7 cellular contexts compared by ENCODE assay signal in the genomic region with DNA sequence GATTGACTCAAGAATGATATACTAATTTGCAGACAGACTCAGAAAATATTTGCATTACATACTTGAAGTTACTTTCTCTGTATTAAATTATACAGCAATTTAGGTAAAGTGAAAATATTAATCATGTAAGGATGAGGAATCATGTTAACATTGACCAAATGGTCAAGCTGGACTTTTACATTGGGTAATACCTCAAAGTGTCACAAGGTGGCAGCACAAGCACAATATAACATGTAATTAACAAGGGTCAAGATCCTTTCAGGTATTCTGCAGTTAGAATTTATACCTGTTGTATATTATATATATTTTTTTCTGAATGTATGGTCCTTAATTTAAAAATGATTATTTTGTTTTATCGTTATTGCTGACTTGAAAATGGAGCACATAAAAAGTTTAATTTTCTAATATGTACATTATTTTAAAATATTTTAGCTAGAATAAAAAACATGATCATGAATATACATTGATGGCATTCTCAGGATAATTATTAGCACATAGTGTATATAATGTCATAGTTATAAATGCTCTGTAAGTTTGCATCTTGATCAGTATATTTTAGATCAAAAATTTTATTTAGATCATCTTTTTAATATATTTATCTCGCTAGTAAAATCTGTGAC. TPM values are rescaled to one million over a fixed set of nuclear protein-coding genes. Genes with fewer than 3 reads are reported as not detected.
A peak's percentile ranks its signal among the peaks of the same experiment; 100 is the strongest.
DNase-seq lines count a peak whose midpoint lies in the region; ATAC-seq, FAIRE-seq and TF ChIP-seq lines count a peak whose summit lies in the region.

No MANE protein-coding gene starts in this region.

- FAIRE-seq in endothelial cell of umbilical vein (lab: Jason Lieb, UNC), result peak; percentile 78

- H3K4me1 ChIP-seq in endothelial cell of umbilical vein (ENCODE audit: control insufficient read depth, extremely low read depth, insufficient read depth, low read length), result no peaks in the 10 kb centered on the region

- H3K27ac ChIP-seq in endothelial cell of umbilical vein (ENCODE audit: insufficient read depth, low read depth, low read length), result no peak overlapping the region

- H3K36me3 ChIP-seq in endothelial cell of umbilical vein (ENCODE audit: control insufficient read depth in 2 of 2, extremely low read depth in 1 of 2, insufficient read depth in 2 of 2, low read length in 2 of 2), result no peaks in the 10 kb centered on the region

- no peaks in the 10 kb centered on the region for H3K9me1 ChIP-seq in endothelial cell of umbilical vein (replicated peaks; ENCODE audit: control insufficient read depth, extremely low read depth, insufficient read depth, low read length)

- H3K4me2 ChIP-seq in endothelial cell of umbilical vein (ENCODE audit: insufficient read depth, low read length), result no peak overlapping the region

- no peak overlapping the region for H2AFZ ChIP-seq in endothelial cell of umbilical vein (ENCODE audit: low read depth, low read length)

- DNase-seq in DMS53 (lab: John Stamatoyannopoulos, UW), result peak; percentile 79
- peak; percentile 32 for DNase-seq in RPMI7951 (ENCODE audit: low read depth)
- DNase-seq in endothelial cell of umbilical vein (ENCODE audit: low read depth, low spot score), result peak; percentile 64
- DNase-seq in osteocyte (ENCODE audit: extremely low spot score, unreplicated experiment), result no peak
- DNase-seq in DMS79 (lab: John Stamatoyannopoulos, UW), result no peak

- dilution Hi-C loops in endothelial cell of umbilical vein (cut with MboI; ENCODE audit: extremely low pct_ligation_motif_present, low sequenced_read_pairs), result no loop called here

- peaks cover 8% of the 10 kb centered on the region for H3K36me3 Mint-ChIP-seq in osteocyte (ENCODE audit: unreplicated experiment)

- H3K9me3 Mint-ChIP-seq in osteocyte (ENCODE audit: unreplicated experiment), result peaks cover 11% of the 10 kb centered on the region

- POLR2A ChIA-PET in endothelial cell of umbilical vein (lab: Charles Lee), result no interaction called here

- TF ChIP-seq CTCF in endothelial cell of umbilical vein (IDR thresholded peaks at IDR 0.05; ENCODE audit: extremely low read depth in 1 of 2, insufficient read depth in 1 of 2, low read depth in 1 of 2, low read length in 2 of 2) (peak; percentile 51 to 57), osteocyte (IDR thresholded peaks at IDR 0.05) (peak; percentile 79)

- H3K27me3 Mint-ChIP-seq in osteocyte (ENCODE audit: unreplicated experiment), result no peaks in the 10 kb centered on the region

- H3K9me3 ChIP-seq in endothelial cell of umbilical vein (replicated peaks; ENCODE audit: control insufficient read depth, insufficient read depth, low read length), result no peaks in the 10 kb centered on the region

- no TSS peak for BruUV-seq in endothelial cell of umbilical vein (replicated peaks; lab: Mats Ljungman, UMichigan)

- ATAC-seq in GM18867 (IDR thresholded peaks at IDR 0.05; ENCODE audit: unreplicated experiment), result peak; percentile 84
- peak; percentile 63 for ATAC-seq in HG03103 (IDR thresholded peaks at IDR 0.05; ENCODE audit: low read depth, unreplicated experiment)

- intact Hi-C loops in endothelial cell of umbilical vein (cut with micrococcal nuclease), result loop anchor here (5.0 to 10.0 kb wide), 4 partner anchors 105 to 1773 kb away; no protein-coding TSS in a partner anchor

- no peaks in the 10 kb centered on the region for H4K20me1 ChIP-seq in endothelial cell of umbilical vein (replicated peaks; ENCODE audit: control insufficient read depth, extremely low read depth, insufficient read depth, low read length)

- no peak for TF ChIP-seq POLR2A in endothelial cell of umbilical vein (IDR thresholded peaks at IDR 0.05; ENCODE audit: low read depth, low read length)

- no peak overlapping the region for H3K9ac ChIP-seq in endothelial cell of umbilical vein (replicated peaks; ENCODE audit: extremely low read depth, insufficient read depth, low read length)

- H3K79me2 ChIP-seq in endothelial cell of umbilical vein (ENCODE audit: control insufficient read depth, insufficient read depth, low read length), result no peaks in the 10 kb centered on the region

- peaks cover 2 to 6% of the 10 kb centered on the region in 2 experiments for H3K27me3 ChIP-seq in endothelial cell of umbilical vein (ENCODE audit: control insufficient read depth in 2 of 2, insufficient read depth in 2 of 2, low read length in 2 of 2)

- H3K27ac Mint-ChIP-seq in osteocyte (ENCODE audit: unreplicated experiment), result no peak overlapping the region

- no peak overlapping the region for H3K4me3 ChIP-seq in endothelial cell of umbilical vein (replicated peaks in 1 of 3; ENCODE audit: insufficient read depth in 1 of 3, low read depth in 1 of 3, low read length in 3 of 3)

- no peak overlapping the region for H3K4me3 Mint-ChIP-seq in osteocyte (ENCODE audit: unreplicated experiment)

- CTCF ChIA-PET in endothelial cell of umbilical vein (lab: Charles Lee), result interaction anchor here (0.6 to 2.4 kb wide), 21 partner anchors 10 to 1399 kb away, joined by 3 to 32 read pairs (median 4); no protein-coding TSS in a partner anchor

- peaks cover 38% of the 10 kb centered on the region for H3K4me1 Mint-ChIP-seq in osteocyte (ENCODE audit: unreplicated experiment)

TF ChIP-seq in endothelial cell of umbilical vein, 7 proteins besides CTCF, POLR2A, EP300 and RAD21:
- no peak for TF ChIP-seq EZH2 (IDR thresholded peaks at IDR 0.05; ENCODE audit: borderline replicate concordance, low read depth, low read length, severe bottlenecking)
- no peak for TF ChIP-seq JUN (IDR thresholded peaks at IDR 0.05; ENCODE audit: borderline replicate concordance, insufficient read depth, insufficient read length, low read depth)
- no peak for TF ChIP-seq POLR2AphosphoS5 (IDR thresholded peaks at IDR 0.05; ENCODE audit: insufficient read depth, low read depth, low read length)
- TF ChIP-seq GATA2 (IDR thresholded peaks at IDR 0.05; ENCODE audit: insufficient read depth, insufficient read length, low read depth, low read length), result no peak
- TF ChIP-seq MYC (IDR thresholded peaks at IDR 0.05; ENCODE audit: low read depth, low read length), result no peak
- TF ChIP-seq FOS (IDR thresholded peaks at IDR 0.05; ENCODE audit: borderline replicate concordance, insufficient read depth, low read length), result no peak
- TF ChIP-seq, protein P1, sequence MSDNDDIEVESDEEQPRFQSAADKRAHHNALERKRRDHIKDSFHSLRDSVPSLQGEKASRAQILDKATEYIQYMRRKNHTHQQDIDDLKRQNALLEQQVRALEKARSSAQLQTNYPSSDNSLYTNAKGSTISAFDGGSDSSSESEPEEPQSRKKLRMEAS (IDR thresholded peaks at IDR 0.05; ENCODE audit: insufficient read depth, insufficient read length), result no peak

RNA-seq across cellular contexts. Expression of a gene that starts 8.6 kb away (rescaled TPM):
- total RNA-seq in RPMI7951 (2014; rRNA removed; shearing (Covaris generic)), result under 0.01 TPM in 1 of 2 replicates, not detected in the other
- not detected in 2 replicates for total RNA-seq in endothelial cell of umbilical vein
- polyA plus RNA-seq in endothelial cell of umbilical vein, result 0.04 and 0.14 TPM in 2 replicates
- 0.14 and 0.21 TPM in 2 replicates for polyA plus RNA-seq in endothelial cell of umbilical vein (2011; cell fraction: cytosol; rRNA removed)
- 0.15 TPM in 1 of 2 replicates, not detected in the other for polyA plus RNA-seq in endothelial cell of umbilical vein (2011; cell fraction: nucleus; rRNA removed)
- 0.37 and 0.74 TPM in 2 replicates for polyA plus RNA-seq in endothelial cell of umbilical vein (2012)
- 0.85 and 1.4 TPM in 2 replicates for polyA minus RNA-seq in endothelial cell of umbilical vein
- polyA minus RNA-seq in endothelial cell of umbilical vein (2011; cell fraction: cytosol; rRNA and poly(A)+ RNA removed), result not detected
- 0.05 TPM in 1 of 2 replicates, not detected in the other for polyA minus RNA-seq in endothelial cell of umbilical vein (2011; cell fraction: nucleus; rRNA and poly(A)+ RNA removed)
- 114 and 124 TPM in 2 replicates for total RNA-seq in osteocyte

Comparison
In these comparisons a context has a peak if more than half of its experiments do, and no peak if none do; other contexts are left out.
1. DNase-seq: peak in DMS53 (single experiment), RPMI7951 (single experiment) and endothelial cell of umbilical vein (single experiment); none in osteocyte (single experiment) and DMS79 (single experiment).
2. RNA of a gene that starts 8.6 kb away (total RNA-seq): 114 to 124 TPM in osteocyte; not detected in endothelial cell of umbilical vein and under 0.01 TPM in RPMI7951; every median in the first group is over 100 times any median in the second.